Comparison of ENCODE assay signal across 9 cellular contexts in genomic region chr4:122716825-122717448, GRCh38. TPM values are rescaled to one million over a fixed set of nuclear protein-coding genes. Genes with fewer than 3 reads are reported as not detected.
DNase-seq lines count a peak whose midpoint lies in the region; ATAC-seq and TF ChIP-seq lines count a peak whose summit lies in the region.
"Had no signal": no experiment of that assay in that cellular context is flagged by ENCODE, and none has a peak within 500 bp of the region (broad histone marks: within the 10 kb centered on the region; RNA-seq: fewer than 3 reads in every experiment).

No MANE protein-coding gene starts in this region.

- H3K9me3 ChIP-seq in CD4-positive, alpha-beta T cell (ENCODE audit: control insufficient read depth, low read length): no peaks in the 10 kb centered on the region
- H3K9me3 ChIP-seq in OCI-LY3 (ENCODE audit: insufficient read depth, low read length) (no peaks in the 10 kb centered on the region), esophagus squamous epithelium (no peaks in the 10 kb centered on the region), thyroid gland (no peaks in the 10 kb centered on the region)

- peaks cover 17% of the 10 kb centered on the region for H3K4me1 Mint-ChIP-seq in CD4-positive, alpha-beta T cell (ENCODE audit: low read depth)
- no peaks in the 10 kb centered on the region for H3K4me1 Mint-ChIP-seq in neural crest cell

- no peak overlapping the region for H3K27ac Mint-ChIP-seq in CD4-positive, alpha-beta T cell
- no peak overlapping the region for H3K27ac Mint-ChIP-seq in neural crest cell (ENCODE audit: unreplicated experiment)
- H3K27ac Mint-ChIP-seq: activated naive CD8-positive, alpha-beta T cell had no signal

- H3K4me3 Mint-ChIP-seq in CD4-positive, alpha-beta T cell: no peak overlapping the region
- H3K4me3 Mint-ChIP-seq in neural crest cell: no peak overlapping the region
- H3K4me3 Mint-ChIP-seq: activated naive CD8-positive, alpha-beta T cell had no signal

- no peak overlapping the region for H3K4me3 ChIP-seq in OCI-LY3 (ENCODE audit: low read length)
- no peak overlapping the region for H3K4me3 ChIP-seq in esophagus squamous epithelium
- no peak overlapping the region for H3K4me3 ChIP-seq in thyroid gland (replicated peaks in 1 of 3)

- CTCF ChIA-PET in CD4-positive, alpha-beta T cell (lab: Charles Lee): interaction anchor here (0.5 to 1.9 kb wide), 10 partner anchors 9 to 817 kb away, joined by 3 to 6 read pairs (median 4); partner anchors contain the start of gene BBS12

- H3K27me3 Mint-ChIP-seq in CD4-positive, alpha-beta T cell: no peaks in the 10 kb centered on the region
- H3K27me3 Mint-ChIP-seq in neural crest cell (ENCODE audit: low read depth): no peaks in the 10 kb centered on the region

- no peak for TF ChIP-seq POLR2A in esophagus squamous epithelium (IDR thresholded peaks at IDR 0.05)
- no peak for TF ChIP-seq POLR2A in thyroid gland (IDR thresholded peaks at IDR 0.05)

- H4K20me1 ChIP-seq in OCI-LY3 (ENCODE audit: insufficient read depth, low read length): no peaks in the 10 kb centered on the region

- DNase-seq in CD4-positive, alpha-beta T cell: peak; percentile 50 to 72 (median 62)
- peak; percentile 62 for DNase-seq in activated T-cell treated with anti-CD3 and anti-CD28 coated beads, Interleukin-2, amount 50 U/mL, for 1 hour
- DNase-seq in esophagus squamous epithelium (lab: John Stamatoyannopoulos, UW): no peak
- peak; percentile 63 for DNase-seq in neural crest cell (ENCODE audit: low read depth, low spot score)
- peak; percentile 76 to 79 for DNase-seq in thyroid gland

- TF ChIP-seq CTCF in CD4-positive, alpha-beta T cell (IDR thresholded peaks at IDR 0.05): peak; percentile 83
- peak; percentile 97 for TF ChIP-seq CTCF in OCI-LY3 (IDR thresholded peaks at IDR 0.05; ENCODE audit: low read depth, low read length)
- TF ChIP-seq CTCF in esophagus squamous epithelium (IDR thresholded peaks at IDR 0.05): peak in 5 of 6 experiments; percentile 40 to 77 (median 63)
- peak; percentile 80 for TF ChIP-seq CTCF in neural crest cell (conservative IDR thresholded peaks at IDR 0.05)
- TF ChIP-seq CTCF in thyroid gland (IDR thresholded peaks at IDR 0.05): peak; percentile 45 to 83 (median 59)

- no peaks in the 10 kb centered on the region for H3K79me2 ChIP-seq in OCI-LY3 (ENCODE audit: low read length)

- H3K36me3 Mint-ChIP-seq in CD4-positive, alpha-beta T cell (ENCODE audit: low read depth): no peaks in the 10 kb centered on the region
- H3K36me3 Mint-ChIP-seq in neural crest cell (ENCODE audit: low read depth): no peaks in the 10 kb centered on the region
- H3K36me3 Mint-ChIP-seq: activated naive CD8-positive, alpha-beta T cell had no signal

- POLR2A ChIA-PET in CD4-positive, alpha-beta T cell (lab: Charles Lee): interaction anchor here (0.7 to 1.1 kb wide), 3 partner anchors 16 to 847 kb away, joined by 4 to 6 read pairs (median 4); partner anchors contain the start of gene BBS12

- WGBS in esophagus squamous epithelium, 2 donors: 23 to 27% methylated on average over 4 of the region's 4 CpGs
- 29 to 30% methylated on average over 4 of the region's 4 CpGs for WGBS in thyroid gland, 2 donors

- ATAC-seq in CD4-positive, alpha-beta T cell (ENCODE audit: poor library complexity): peak; percentile 96
- ATAC-seq in GM18907 (IDR thresholded peaks at IDR 0.05; ENCODE audit: unreplicated experiment): peak; percentile 84
- ATAC-seq in HG03175 (IDR thresholded peaks at IDR 0.05; ENCODE audit: unreplicated experiment): peak; percentile 91

- H3K4me2 ChIP-seq in OCI-LY3 (ENCODE audit: low read length): no peak overlapping the region

- no peaks in the 10 kb centered on the region for H3K36me3 ChIP-seq in OCI-LY3 (replicated peaks; ENCODE audit: low read depth, low read length)
- no peaks in the 10 kb centered on the region for H3K36me3 ChIP-seq in esophagus squamous epithelium
- no peaks in the 10 kb centered on the region for H3K36me3 ChIP-seq in thyroid gland

- H3K27me3 ChIP-seq in CD4-positive, alpha-beta T cell (ENCODE audit: control insufficient read depth, insufficient read depth, low read length): no peaks in the 10 kb centered on the region
- no peaks in the 10 kb centered on the region for H3K27me3 ChIP-seq in OCI-LY3 (ENCODE audit: low read depth, low read length)
- no peaks in the 10 kb centered on the region for H3K27me3 ChIP-seq in esophagus squamous epithelium
- no peaks in the 10 kb centered on the region for H3K27me3 ChIP-seq in thyroid gland

- H3K4me1 ChIP-seq in OCI-LY3 (ENCODE audit: low read length) (peaks cover 35% of the 10 kb centered on the region), esophagus squamous epithelium (no peaks in the 10 kb centered on the region), thyroid gland (no peaks in the 10 kb centered on the region)

- no peak overlapping the region for H3K9ac ChIP-seq in OCI-LY3 (ENCODE audit: low read length)

- intact Hi-C loops in CD4-positive, alpha-beta T cell (cut with DNase I, micrococcal nuclease): loop anchor here (1.0 to 10.0 kb wide), 4 partner anchors 115 to 816 kb away; no protein-coding TSS in a partner anchor
- intact Hi-C loops in esophagus squamous epithelium (cut with DNase I): loop anchor here (5.0 kb wide), 1 partner anchor 115 kb away; no protein-coding TSS in a partner anchor
- intact Hi-C loops in thyroid gland (cut with DNase I): no loop called here

- no peak overlapping the region for H2AFZ ChIP-seq in OCI-LY3 (ENCODE audit: low read depth, low read length)

- H3K27ac ChIP-seq in CD4-positive, alpha-beta T cell (ENCODE audit: low read depth, low read length): no peak overlapping the region
- H3K27ac ChIP-seq in OCI-LY3 (ENCODE audit: low read length) (no peak overlapping the region), esophagus squamous epithelium (no peak overlapping the region), thyroid gland (no peak overlapping the region)

- H3K9me3 Mint-ChIP-seq in CD4-positive, alpha-beta T cell: no peaks in the 10 kb centered on the region
- H3K9me3 Mint-ChIP-seq in neural crest cell: no peaks in the 10 kb centered on the region

RNA-seq across cellular contexts. Expression of gene BBS12, which starts 15.6 kb away (rescaled TPM):
- under 1 TPM; 0.80 to 0.84 TPM for total RNA-seq in CD4-positive, alpha-beta T cell
- total RNA-seq in esophagus squamous epithelium: 1 to 10 TPM in 2 of 4 donors, under 1 TPM in 2; 0.49 to 2.5 (median 1.0) TPM
- total RNA-seq in neural crest cell: 3.8 and 4.1 TPM in 2 replicates
- total RNA-seq in thyroid gland: 10 to 100 TPM; 10.3 to 15.2 (median 12.3) TPM
